ENCODE assay signal across 8 cellular contexts in genomic region chr18:8706981-8707940, GRCh38. TPM values are rescaled to one million over a fixed set of nuclear protein-coding genes. Genes with fewer than 3 reads are reported as not detected.
DNase-seq lines count a peak whose midpoint lies in the region; ATAC-seq and TF ChIP-seq lines count a peak whose summit lies in the region.

No MANE protein-coding gene starts in this region.

- H3K4me3 Mint-ChIP-seq in nephron, result peak overlapping the region; percentile 94 to 98 (median 98)

- peaks cover 4% of the 10 kb centered on the region for H3K36me3 Mint-ChIP-seq in nephron (ENCODE audit: low read depth)

- peak overlapping the region; percentile 81 for H3K4me3 ChIP-seq in fibroblast of the aortic adventitia (ENCODE audit: low read depth, low read length)

- TF ChIP-seq CTCF in fibroblast of the aortic adventitia (IDR thresholded peaks at IDR 0.05; ENCODE audit: insufficient read depth, low read length) (peak; percentile 36), nephron (IDR thresholded peaks at IDR 0.05; ENCODE audit: unreplicated experiment in 3 of 3) (peak; percentile 38 to 42 (median 41))

- DNase-seq in Daoy (ENCODE audit: low read depth), result peak; percentile 66
- peak; percentile 45 for DNase-seq in NCI-H1105 treated with DMSO at 0.1 percent for 48 hours (lab: John Stamatoyannopoulos, UW)
- peak; percentile 23 for DNase-seq in activated CD8-positive, alpha-beta memory T cell treated with anti-CD3 and anti-CD28 coated beads, Interleukin-2, amount 50 U/mL, for 4 hours
- DNase-seq in fibroblast of the aortic adventitia (ENCODE audit: low read depth), result peak; percentile 70

- peak overlapping the region; percentile 16 to 90 (median 27) for H3K27ac Mint-ChIP-seq in nephron

- H3K9me3 Mint-ChIP-seq in nephron, result peaks cover 2% of the 10 kb centered on the region

- ATAC-seq in GM21529 (IDR thresholded peaks at IDR 0.05; ENCODE audit: unreplicated experiment) (no peak), GM19455 (IDR thresholded peaks at IDR 0.05; ENCODE audit: unreplicated experiment) (no peak)
- ATAC-seq in activated CD4-positive, CD25-positive, alpha-beta regulatory T cell treated with anti-CD3 and anti-CD28 coated beads, Interleukin-2, amount 50 U/mL, for 24 hours, result no peak

- H3K4me1 Mint-ChIP-seq in nephron, result peaks cover 23% of the 10 kb centered on the region

- H3K27me3 Mint-ChIP-seq in nephron (ENCODE audit: low read depth), result peaks cover 54% of the 10 kb centered on the region

RNA-seq across cellular contexts. Expression of gene MTCL1, which starts 1.9 kb away (rescaled TPM):
- total RNA-seq in Daoy (2014; rRNA removed; shearing (Covaris generic)), result 12.2 and 20.8 TPM in 2 replicates
- 54.9 and 60.6 TPM in 2 replicates for total RNA-seq in fibroblast of the aortic adventitia (ENCODE audit: low replicate concordance)
